37 cellular contexts compared by ENCODE assay signal in genomic region chr4:40500781-40501180, GRCh38.
"Had no signal": no experiment of that assay in that cellular context is flagged by ENCODE, and none has a peak within 500 bp of the region (broad histone marks: within the 10 kb centered on the region; RNA-seq: fewer than 3 reads in every experiment).

No MANE protein-coding gene starts in this region.

- H3K4me1 Mint-ChIP-seq: central memory CD8-positive, alpha-beta T cell had no signal

- H3K9me3 Mint-ChIP-seq: activated B cell treated with CpG ODN at 0.5 μM for 24 hours; activated CD4-positive, alpha-beta memory T cell treated with anti-CD3 and anti-CD28 coated beads, Interleukin-2, amount 10 ng/mL, durations not matched to agents 7 days and 5 days; activated naive CD8-positive, alpha-beta T cell treated with anti-CD3 and anti-CD28 coated beads for 36 hours; activated T-cell treated with anti-CD3 and anti-CD28 coated beads, Interleukin-2, amount 50 U/mL, for 72 hours; activated T-helper 17 cell treated with anti-CD3 and anti-CD28 coated beads, Interleukin-2, amount 50 U/mL, for 72 hours; central memory CD8-positive, alpha-beta T cell; IgD-negative memory B cell; T-helper 1 cell treated with Interleukin-12 subunit alpha and Interleukin-12 subunit beta and Interleukin-4 antibody, amounts not matched to agents 30 μg/mL and 1 μg/mL, for 36 hours; T-helper 2 cell treated with Interferon-gamma antibody and Interleukin-4, amounts not matched to agents 5 μg/mL and 100 μg/mL, for 36 hours had no signal

- DNase-seq: activated B cell treated with CpG ODN at 0.5 μM for 24 hours; activated CD4-positive, alpha-beta memory T cell treated with anti-CD3 and anti-CD28 coated beads, Interleukin-2, amount 10 ng/mL, durations not matched to agents 7 days and 5 days; activated CD4-positive, alpha-beta T cell treated with anti-CD3 and anti-CD28 coated beads for 1 hour; activated CD4-positive, alpha-beta T cell treated with anti-CD3 and anti-CD28 coated beads for 48 hours; activated CD8-positive, alpha-beta memory T cell treated with anti-CD3 and anti-CD28 coated beads for 24 hours; activated CD8-positive, alpha-beta memory T cell treated with anti-CD3 and anti-CD28 coated beads, Interleukin-2, amount 10 ng/mL, durations not matched to agents 7 days and 5 days; activated effector memory CD4-positive, alpha-beta T cell treated with anti-CD3 and anti-CD28 coated beads, Interleukin-2, amount 50 U/mL, for 16 hours; activated naive CD4-positive, alpha-beta T cell; activated naive CD4-positive, alpha-beta T cell treated with anti-CD3 and anti-CD28 coated beads, Interleukin-2, amount 50 U/mL, for 16 hours; activated naive CD8-positive, alpha-beta T cell treated with anti-CD3 and anti-CD28 coated beads for 36 hours; activated T-cell treated with anti-CD3 and anti-CD28 coated beads, Interleukin-2, amount 50 U/mL, for 1 hour; activated T-cell treated with anti-CD3 and anti-CD28 coated beads, Interleukin-2, amount 50 U/mL, for 72 hours; amniotic stem cell; aorta; Kasumi-1; KBM-7; MG63; NCI-H1048; NCI-H1105 treated with DMSO at 0.1 percent for 48 hours; NCI-H1436; NCI-H1694; NCI-H1930; NCI-H2081 treated with DMSO at 0.1 percent for 48 hours; NCI-H345; NCI-H524 treated with DMSO at 0.1 percent for 48 hours; OCI-M1; SHP77; SJCRH30 had no signal

- H3K4me3 Mint-ChIP-seq: activated B cell treated with CpG ODN at 0.5 μM for 24 hours; activated CD4-positive, alpha-beta memory T cell treated with anti-CD3 and anti-CD28 coated beads, Interleukin-2, amount 10 ng/mL, durations not matched to agents 7 days and 5 days; activated CD8-positive, alpha-beta memory T cell treated with anti-CD3 and anti-CD28 coated beads, Interleukin-2, amount 10 ng/mL, durations not matched to agents 7 days and 5 days; activated naive CD8-positive, alpha-beta T cell treated with anti-CD3 and anti-CD28 coated beads for 36 hours; activated T-cell treated with anti-CD3 and anti-CD28 coated beads, Interleukin-2, amount 50 U/mL, for 72 hours; activated T-helper 17 cell treated with anti-CD3 and anti-CD28 coated beads, Interleukin-2, amount 50 U/mL, for 72 hours; central memory CD8-positive, alpha-beta T cell; IgD-negative memory B cell; T-helper 1 cell treated with Interleukin-12 subunit alpha and Interleukin-12 subunit beta and Interleukin-4 antibody, amounts not matched to agents 30 μg/mL and 1 μg/mL, for 36 hours; T-helper 2 cell treated with Interferon-gamma antibody and Interleukin-4, amounts not matched to agents 5 μg/mL and 100 μg/mL, for 36 hours had no signal

- H3K4me1 ChIP-seq: SJCRH30 had no signal

- H3K9me3 ChIP-seq: MG63, SJCRH30 had no signal

- H3K36me3 Mint-ChIP-seq: activated CD8-positive, alpha-beta memory T cell treated with anti-CD3 and anti-CD28 coated beads, Interleukin-2, amount 10 ng/mL, durations not matched to agents 7 days and 5 days; activated naive CD8-positive, alpha-beta T cell treated with anti-CD3 and anti-CD28 coated beads for 36 hours had no signal

- ATAC-seq: activated CD8-positive, alpha-beta memory T cell treated with anti-CD3 and anti-CD28 coated beads, Interleukin-2, amount 10 ng/mL, durations not matched to agents 7 days and 5 days; activated T-cell treated with anti-CD3 and anti-CD28 coated beads, Interleukin-2, amount 50 U/mL, for 72 hours; activated T-helper 17 cell treated with anti-CD3 and anti-CD28 coated beads, Interleukin-2, amount 50 U/mL, for 72 hours; Panc1 had no signal

- H3K4me3 ChIP-seq: cardiac muscle cell, MG63, SJCRH30, SK-N-MC had no signal

- H3K27me3 ChIP-seq: cardiac muscle cell, MG63, SJCRH30 had no signal

- H3K36me3 ChIP-seq: cardiac muscle cell, MG63, SJCRH30 had no signal

- H3K27ac Mint-ChIP-seq: activated B cell treated with CpG ODN at 0.5 μM for 24 hours; activated CD4-positive, alpha-beta memory T cell treated with anti-CD3 and anti-CD28 coated beads, Interleukin-2, amount 10 ng/mL, durations not matched to agents 7 days and 5 days; activated CD8-positive, alpha-beta memory T cell treated with anti-CD3 and anti-CD28 coated beads, Interleukin-2, amount 10 ng/mL, durations not matched to agents 7 days and 5 days; activated naive CD8-positive, alpha-beta T cell treated with anti-CD3 and anti-CD28 coated beads for 36 hours; activated T-cell treated with anti-CD3 and anti-CD28 coated beads, Interleukin-2, amount 50 U/mL, for 72 hours; activated T-helper 17 cell treated with anti-CD3 and anti-CD28 coated beads, Interleukin-2, amount 50 U/mL, for 72 hours; IgD-negative memory B cell; T-helper 1 cell treated with Interleukin-12 subunit alpha and Interleukin-12 subunit beta and Interleukin-4 antibody, amounts not matched to agents 30 μg/mL and 1 μg/mL, for 36 hours; T-helper 2 cell treated with Interferon-gamma antibody and Interleukin-4, amounts not matched to agents 5 μg/mL and 100 μg/mL, for 36 hours had no signal

- H3K27ac ChIP-seq: cardiac muscle cell, SJCRH30, SK-N-MC had no signal

- FAIRE-seq: TTC549 had no signal

- H3K27me3 Mint-ChIP-seq: activated B cell treated with CpG ODN at 0.5 μM for 24 hours; activated CD4-positive, alpha-beta memory T cell treated with anti-CD3 and anti-CD28 coated beads, Interleukin-2, amount 10 ng/mL, durations not matched to agents 7 days and 5 days; activated CD8-positive, alpha-beta memory T cell treated with anti-CD3 and anti-CD28 coated beads, Interleukin-2, amount 10 ng/mL, durations not matched to agents 7 days and 5 days; activated naive CD8-positive, alpha-beta T cell treated with anti-CD3 and anti-CD28 coated beads for 36 hours; activated T-helper 17 cell treated with anti-CD3 and anti-CD28 coated beads, Interleukin-2, amount 50 U/mL, for 72 hours; IgD-negative memory B cell had no signal
